ENCODE assay signal across 7 cellular contexts in genomic region chr7:66837007-66837406, GRCh38.
DNase-seq lines count a peak whose midpoint lies in the region; ATAC-seq, FAIRE-seq and TF ChIP-seq lines count a peak whose summit lies in the region.

No MANE protein-coding gene starts in this region.

- H3K4me3 ChIP-seq in NB4 (ENCODE audit: low read depth, low read length): no peak overlapping the region

- peak; percentile 83 for FAIRE-seq in GM12892 (lab: Jason Lieb, UNC)

- TF ChIP-seq POLR2A in GM12892 (IDR thresholded peaks at IDR 0.05; ENCODE audit: low read depth, low read length): no peak
- no peak for TF ChIP-seq POLR2A in NB4 (IDR thresholded peaks at IDR 0.05; ENCODE audit: extremely low read depth, insufficient read length)

- TF ChIP-seq CTCF in NB4 (IDR thresholded peaks at IDR 0.05; ENCODE audit: low read depth, low read length) (peak; percentile 87), GM20000 (IDR thresholded peaks at IDR 0.05; ENCODE audit: extremely low read depth, missing control alignments) (no peak)

- DNase-seq in GM12892 (ENCODE audit: insufficient read length) (no peak), NB4 (ENCODE audit: low read depth) (peak; percentile 86), lung microvascular endothelial cell (ENCODE audit: low read depth in 2 of 2) (peak; percentile 59 to 66), GM20000 (ENCODE audit: low spot score) (no peak)
- peak; percentile 75 to 78 for DNase-seq in activated T-cell treated with anti-CD3 and anti-CD28 coated beads, Interleukin-2, amount 50 U/mL, for 48 hours

- ATAC-seq in HG02840 (IDR thresholded peaks at IDR 0.05; ENCODE audit: low FRiP score, unreplicated experiment) (no peak), GM19463 (IDR thresholded peaks at IDR 0.05; ENCODE audit: unreplicated experiment) (no peak)

Comparison
In these comparisons a context has a peak if more than half of its experiments do, and no peak if none do; other contexts are left out.
1. DNase-seq: peak in NB4 (single experiment), activated T-cell treated with anti-CD3 and anti-CD28 coated beads, Interleukin-2, amount 50 U/mL, for 48 hours (2 of 2) and lung microvascular endothelial cell (2 of 2); none in GM12892 (single experiment) and GM20000 (single experiment).